ENCODE assay signal across 28 cellular contexts in genomic region chr16:57679768-57680167, GRCh38. TPM values are rescaled to one million over a fixed set of nuclear protein-coding genes. Genes with fewer than 3 reads are reported as not detected.
"Had no signal": no experiment of that assay in that cellular context is flagged by ENCODE, and none has a peak within 500 bp of the region (broad histone marks: within the 10 kb centered on the region; RNA-seq: fewer than 3 reads in every experiment).

No MANE protein-coding gene starts in this region.

- H3K27me3 ChIP-seq: ascending aorta, cardiac muscle cell, dorsolateral prefrontal cortex, sigmoid colon, stomach, thyroid gland, upper lobe of left lung, vagina had no signal

- H3K9me3 ChIP-seq: ascending aorta, left ventricle myocardium inferior, mucosa of descending colon, prostate gland, sigmoid colon, stomach, thyroid gland, upper lobe of left lung, vagina had no signal

- H3K4me3 ChIP-seq: ascending aorta, cardiac muscle cell, coronary artery, dorsolateral prefrontal cortex, left ventricle myocardium inferior, lung, mucosa of descending colon, prostate gland, sigmoid colon, stomach, thyroid gland, upper lobe of left lung, vagina had no signal

- H3K4me1 ChIP-seq: ascending aorta, prostate gland, sigmoid colon, thyroid gland, vagina had no signal

- H3K27ac ChIP-seq: ascending aorta, cardiac muscle cell, coronary artery, dorsolateral prefrontal cortex, left ventricle myocardium inferior, prostate gland, sigmoid colon, stomach, thyroid gland, upper lobe of left lung, vagina had no signal

- H3K36me3 ChIP-seq: ascending aorta, cardiac muscle cell, left ventricle myocardium inferior, prostate gland, sigmoid colon, stomach, thyroid gland, upper lobe of left lung, vagina had no signal

- DNase-seq: activated CD4-positive, alpha-beta T cell treated with anti-CD3 and anti-CD28 coated beads for 4 hours; activated CD4-positive, alpha-beta T cell treated with anti-CD3 and anti-CD28 coated beads, Interleukin-2, amount 50 U/mL, for 4 hours; activated CD8-positive, alpha-beta memory T cell treated with anti-CD3 and anti-CD28 coated beads, Interleukin-2, amount 50 U/mL, for 4 hours; activated effector memory CD4-positive, alpha-beta T cell treated with anti-CD3 and anti-CD28 coated beads, Interleukin-2, amount 50 U/mL, for 16 hours; activated naive CD4-positive, alpha-beta T cell treated with anti-CD3 and anti-CD28 coated beads, Interleukin-2, amount 10 ng/mL, durations not matched to agents 7 days and 5 days; activated naive CD8-positive, alpha-beta T cell treated with anti-CD3 and anti-CD28 coated beads, Interleukin-2, amount 10 ng/mL, durations not matched to agents 7 days and 5 days; activated T-cell treated with anti-CD3 and anti-CD28 coated beads, Interleukin-2, amount 50 U/mL, for 1 hour; cerebellar nuclear complex; dorsolateral prefrontal cortex; effector memory CD4-positive, alpha-beta T cell; glutamatergic neuron; islet precursor cell; left ventricle myocardium inferior; mucosa of descending colon; retina; sigmoid colon; small intestine; stimulated activated CD4-positive, alpha-beta T cell treated with anti-CD3 and anti-CD28 coated beads, Interleukin-4, amount 100 ng/mL, for 24 hours; stomach; T-helper 2 cell; thyroid gland had no signal

RNA-seq across cellular contexts. Expression of gene ADGRG3, which starts 11.7 kb away (rescaled TPM):
- polyA plus RNA-seq: cardiac muscle cell had no signal

RNA-seq across cellular contexts. Expression of gene DRC7, which starts 14.8 kb away (rescaled TPM):
- polyA plus RNA-seq: sigmoid colon, small intestine, stomach had no signal
